In genomic region chr1:51548986-51549619, GRCh38 we compare ENCODE assay signal across 1 cellular context.
TF ChIP-seq lines count a peak whose summit lies in the region.

No MANE protein-coding gene starts in this region.

TF ChIP-seq in GM12878, 131 proteins besides CTCF, POLR2A, EP300 and RAD21:
- TF ChIP-seq, protein P1, sequence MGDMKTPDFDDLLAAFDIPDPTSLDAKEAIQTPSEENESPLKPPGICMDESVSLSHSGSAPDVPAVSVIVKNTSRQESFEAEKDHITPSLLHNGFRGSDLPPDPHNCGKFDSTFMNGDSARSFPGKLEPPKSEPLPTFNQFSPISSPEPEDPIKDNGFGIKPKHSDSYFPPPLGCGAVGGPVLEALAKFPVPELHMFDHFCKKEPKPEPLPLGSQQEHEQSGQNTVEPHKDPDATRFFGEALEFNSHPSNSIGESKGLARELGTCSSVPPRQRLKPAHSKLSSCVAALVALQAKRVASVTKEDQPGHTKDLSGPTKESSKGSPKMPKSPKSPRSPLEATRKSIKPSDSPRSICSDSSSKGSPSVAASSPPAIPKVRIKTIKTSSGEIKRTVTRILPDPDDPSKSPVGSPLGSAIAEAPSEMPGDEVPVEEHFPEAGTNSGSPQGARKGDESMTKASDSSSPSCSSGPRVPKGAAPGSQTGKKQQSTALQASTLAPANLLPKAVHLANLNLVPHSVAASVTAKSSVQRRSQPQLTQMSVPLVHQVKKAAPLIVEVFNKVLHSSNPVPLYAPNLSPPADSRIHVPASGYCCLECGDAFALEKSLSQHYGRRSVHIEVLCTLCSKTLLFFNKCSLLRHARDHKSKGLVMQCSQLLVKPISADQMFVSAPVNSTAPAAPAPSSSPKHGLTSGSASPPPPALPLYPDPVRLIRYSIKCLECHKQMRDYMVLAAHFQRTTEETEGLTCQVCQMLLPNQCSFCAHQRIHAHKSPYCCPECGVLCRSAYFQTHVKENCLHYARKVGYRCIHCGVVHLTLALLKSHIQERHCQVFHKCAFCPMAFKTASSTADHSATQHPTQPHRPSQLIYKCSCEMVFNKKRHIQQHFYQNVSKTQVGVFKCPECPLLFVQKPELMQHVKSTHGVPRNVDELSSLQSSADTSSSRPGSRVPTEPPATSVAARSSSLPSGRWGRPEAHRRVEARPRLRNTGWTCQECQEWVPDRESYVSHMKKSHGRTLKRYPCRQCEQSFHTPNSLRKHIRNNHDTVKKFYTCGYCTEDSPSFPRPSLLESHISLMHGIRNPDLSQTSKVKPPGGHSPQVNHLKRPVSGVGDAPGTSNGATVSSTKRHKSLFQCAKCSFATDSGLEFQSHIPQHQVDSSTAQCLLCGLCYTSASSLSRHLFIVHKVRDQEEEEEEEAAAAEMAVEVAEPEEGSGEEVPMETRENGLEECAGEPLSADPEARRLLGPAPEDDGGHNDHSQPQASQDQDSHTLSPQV (IDR thresholded peaks at IDR 0.05): no peak
- TF ChIP-seq ZNF274 (IDR thresholded peaks at IDR 0.05; ENCODE audit: insufficient read depth, insufficient read length): no peak
- TF ChIP-seq ZNF207 (IDR thresholded peaks at IDR 0.05; ENCODE audit: borderline replicate concordance): no peak
- TF ChIP-seq, protein P2, sequence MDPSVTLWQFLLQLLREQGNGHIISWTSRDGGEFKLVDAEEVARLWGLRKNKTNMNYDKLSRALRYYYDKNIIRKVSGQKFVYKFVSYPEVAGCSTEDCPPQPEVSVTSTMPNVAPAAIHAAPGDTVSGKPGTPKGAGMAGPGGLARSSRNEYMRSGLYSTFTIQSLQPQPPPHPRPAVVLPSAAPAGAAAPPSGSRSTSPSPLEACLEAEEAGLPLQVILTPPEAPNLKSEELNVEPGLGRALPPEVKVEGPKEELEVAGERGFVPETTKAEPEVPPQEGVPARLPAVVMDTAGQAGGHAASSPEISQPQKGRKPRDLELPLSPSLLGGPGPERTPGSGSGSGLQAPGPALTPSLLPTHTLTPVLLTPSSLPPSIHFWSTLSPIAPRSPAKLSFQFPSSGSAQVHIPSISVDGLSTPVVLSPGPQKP (IDR thresholded peaks at IDR 0.05; ENCODE audit: low read depth, low read length): no peak
- no peak for TF ChIP-seq CBFB (IDR thresholded peaks at IDR 0.05; ENCODE audit: low read depth)
- TF ChIP-seq ATF7 (IDR thresholded peaks at IDR 0.05; ENCODE audit: low read depth): no peak
- no peak for TF ChIP-seq IKZF2 (IDR thresholded peaks at IDR 0.05)
- no peak for TF ChIP-seq TCF7 (IDR thresholded peaks at IDR 0.05; ENCODE audit: borderline replicate concordance)
- TF ChIP-seq ZBTB4 (CRISPR knock-in tag; IDR thresholded peaks at IDR 0.05): no peak
- TF ChIP-seq RB1 (IDR thresholded peaks at IDR 0.05; ENCODE audit: borderline replicate concordance): no peak
TF ChIP-seq in GM12878: peak in this region for 0.
